ENCODE assay signal across 8 cellular contexts in the genomic region with DNA sequence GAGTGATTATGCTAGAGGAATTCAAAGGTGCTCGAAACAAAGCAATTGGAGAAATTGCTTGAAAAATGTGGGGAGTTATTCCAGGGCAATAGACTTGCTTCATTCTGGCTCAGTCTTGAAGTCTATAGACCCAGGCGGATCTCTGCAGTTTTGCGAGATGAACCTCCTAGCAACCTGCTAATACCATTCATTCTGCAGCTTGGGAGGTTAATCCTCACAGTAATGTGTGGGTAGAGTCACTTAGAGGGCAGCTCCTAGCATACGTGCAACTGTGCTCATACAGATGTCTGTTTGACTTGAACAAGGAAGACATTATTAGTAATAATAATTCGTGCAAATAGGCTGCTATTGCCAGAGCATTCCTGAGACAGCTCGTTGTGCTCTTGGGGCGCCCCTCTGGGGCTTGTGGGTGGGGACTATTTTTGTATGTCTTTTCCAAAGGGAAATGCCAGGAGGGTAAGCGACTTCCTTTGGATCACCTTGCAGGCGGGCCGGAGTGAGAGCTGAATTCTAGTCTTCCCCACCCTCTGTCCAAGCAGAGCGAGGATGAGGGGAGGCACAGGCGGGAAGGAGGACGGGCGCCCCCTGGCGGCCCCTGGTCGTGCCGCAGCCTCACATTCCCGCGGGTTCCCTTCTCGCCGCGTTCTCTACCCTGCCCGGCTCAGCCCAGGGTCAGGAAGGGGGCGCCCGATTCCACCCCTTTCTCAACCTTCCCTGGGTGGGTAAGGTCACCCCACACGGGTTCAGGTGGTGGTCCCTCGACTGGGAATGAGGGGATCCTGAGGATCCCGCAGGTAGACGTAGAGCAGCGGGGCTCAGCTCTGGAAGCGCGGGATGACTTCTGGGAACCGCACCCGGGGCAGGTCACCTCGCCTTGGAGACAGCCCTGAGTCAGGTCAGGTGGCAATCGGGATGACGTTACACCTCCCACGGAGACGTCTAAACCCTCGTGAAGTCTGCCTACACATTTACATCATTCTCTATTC.
DNase-seq lines count a peak whose midpoint lies in the region; ATAC-seq and TF ChIP-seq lines count a peak whose summit lies in the region.

No MANE protein-coding gene starts in this region.

- peak overlapping the region in 1 of 7 donors; percentile 10 for H3K27ac Mint-ChIP-seq in CD14-positive monocyte
- H3K27ac Mint-ChIP-seq in endodermal cell, result no peak overlapping the region

- intact Hi-C loops in CD14-positive monocyte (cut with micrococcal nuclease), result no loop called here
- intact Hi-C loops in psoas muscle (cut with DNase I), result no loop called here

- H3K9me3 ChIP-seq in endodermal cell (ENCODE audit: control insufficient read depth, low read length) (no peaks in the 10 kb centered on the region), psoas muscle (no peaks in the 10 kb centered on the region)

- H3K4me3 ChIP-seq in endodermal cell (ENCODE audit: low read length) (no peak overlapping the region), psoas muscle (no peak overlapping the region)

- no peak overlapping the region for H3K9ac ChIP-seq in endodermal cell (ENCODE audit: extremely low read depth, low read length, poor library complexity, severe bottlenecking)

- peaks cover 3% of the 10 kb centered on the region for H3K4me1 Mint-ChIP-seq in CD14-positive monocyte
- peaks cover 44% of the 10 kb centered on the region for H3K4me1 Mint-ChIP-seq in endodermal cell

- ATAC-seq in GM19452 (IDR thresholded peaks at IDR 0.05; ENCODE audit: unreplicated experiment), result peak; percentile 81
- peak; percentile 78 for ATAC-seq in HG03442 (IDR thresholded peaks at IDR 0.05; ENCODE audit: unreplicated experiment)
- peak in 2 of 4 donors; percentile 68 to 75 for ATAC-seq in psoas muscle

- H3K4me3 Mint-ChIP-seq in CD14-positive monocyte (peak overlapping the region in 1 of 2 donors; percentile 63), endodermal cell (peak overlapping the region; percentile 14)

- TF ChIP-seq CTCF in CD14-positive monocyte (IDR thresholded peaks at IDR 0.05) (peak; percentile 96), endodermal cell (conservative IDR thresholded peaks at IDR 0.05) (peak; percentile 92), psoas muscle (IDR thresholded peaks at IDR 0.05) (peak; percentile 47)

- H3K4me1 ChIP-seq in endodermal cell (ENCODE audit: control insufficient read depth, insufficient read depth, low read length) (peaks cover 30% of the 10 kb centered on the region), psoas muscle (no peaks in the 10 kb centered on the region)

- H3K27me3 Mint-ChIP-seq in CD14-positive monocyte (ENCODE audit: low read depth in 3 of 3) (peaks cover 3 to 16% (median 12%) of the 10 kb centered on the region in 3 donors), endodermal cell (ENCODE audit: insufficient read depth) (peaks cover 5% of the 10 kb centered on the region)

- H3K36me3 Mint-ChIP-seq in CD14-positive monocyte (no peaks in the 10 kb centered on the region), endodermal cell (ENCODE audit: low read depth) (no peaks in the 10 kb centered on the region)

- DNase-seq in CD14-positive monocyte (ENCODE audit: low spot score), result peak; percentile 49
- peak; percentile 35 to 48 for DNase-seq in activated CD4-positive, alpha-beta T cell treated with anti-CD3 and anti-CD28 coated beads for 4 hours
- peak; percentile 89 for DNase-seq in endodermal cell
- DNase-seq in psoas muscle, result peak; percentile 23 to 61
- DNase-seq in NCI-H446 treated with DMSO at 0.1 percent for 48 hours (lab: John Stamatoyannopoulos, UW), result no peak
- no peak for DNase-seq in occipital lobe (lab: John Stamatoyannopoulos, UW)

- H3K9me3 Mint-ChIP-seq in CD14-positive monocyte, result no peaks in the 10 kb centered on the region
- no peaks in the 10 kb centered on the region for H3K9me3 Mint-ChIP-seq in endodermal cell

- H3K27me3 ChIP-seq in endodermal cell (ENCODE audit: control insufficient read depth, insufficient read depth, low read length, poor library complexity, severe bottlenecking) (no peaks in the 10 kb centered on the region), psoas muscle (ENCODE audit: insufficient read depth in 3 of 3, low read length in 2 of 3) (no peaks in the 10 kb centered on the region)

- H3K36me3 ChIP-seq in endodermal cell (ENCODE audit: control insufficient read depth, insufficient read depth, low read length), result no peaks in the 10 kb centered on the region
- H3K36me3 ChIP-seq in psoas muscle (ENCODE audit: insufficient read depth in 1 of 2, low read depth in 1 of 2), result no peaks in the 10 kb centered on the region

- WGBS in endodermal cell (ENCODE audit: insufficient coverage in 1 of 2, insufficient read length in 1 of 2), 2 experiments, result 66 to 94% methylated on average over 15 to 40 of the region's 40 CpGs
- 37 to 45% (median 43%) methylated on average over 40 of the region's 40 CpGs for WGBS in psoas muscle, 3 donors

- no peak overlapping the region for H3K27ac ChIP-seq in endodermal cell (ENCODE audit: low read depth, low read length)
- H3K27ac ChIP-seq in psoas muscle, result no peak overlapping the region

Comparison
In these comparisons a context has a peak if more than half of its experiments do, and no peak if none do; other contexts are left out.
1. DNase-seq: peak in CD14-positive monocyte (single experiment), activated CD4-positive, alpha-beta T cell treated with anti-CD3 and anti-CD28 coated beads for 4 hours (2 of 2), endodermal cell (single experiment) and psoas muscle (2 of 2); none in NCI-H446 treated with DMSO at 0.1 percent for 48 hours (single experiment) and occipital lobe (single experiment).
2. Peak in every context shown above with its lines, with median percentiles within 50 percentile points of each other: CTCF ChIP-seq.